14 cellular contexts compared by ENCODE assay signal in genomic region chr1:164443166-164443565, GRCh38.
DNase-seq lines count a peak whose midpoint lies in the region; ATAC-seq and TF ChIP-seq lines count a peak whose summit lies in the region.
"Had no signal": no experiment of that assay in that cellular context is flagged by ENCODE, and none has a peak within 500 bp of the region (broad histone marks: within the 10 kb centered on the region; RNA-seq: fewer than 3 reads in every experiment).

No MANE protein-coding gene starts in this region.

- TF ChIP-seq CTCF in cardiac fibroblast (IDR thresholded peaks at IDR 0.05; ENCODE audit: low read depth, low read length) (no peak), fibroblast of villous mesenchyme (IDR thresholded peaks at IDR 0.05; ENCODE audit: insufficient read depth, low read depth, low read length) (no peak)

- H3K4me3 ChIP-seq in cardiac fibroblast (replicated peaks in 1 of 2; ENCODE audit: low read depth in 2 of 2, low read length in 2 of 2) (no peak overlapping the region), fibroblast of villous mesenchyme (ENCODE audit: low read depth, low read length) (no peak overlapping the region)
- H3K4me3 ChIP-seq: BLaER1, GM23338 had no signal

- peak; percentile 5 for DNase-seq in NCI-H146 (lab: John Stamatoyannopoulos, UW)
- DNase-seq in NCI-H146 treated with DMSO at 0.1 percent for 48 hours (lab: John Stamatoyannopoulos, UW; ENCODE audit: unreplicated experiment) = no peak
- peak; percentile 21 to 43 for DNase-seq in cardiac fibroblast (ENCODE audit: low read depth in 2 of 2)
- peak; percentile 11 for DNase-seq in fibroblast of villous mesenchyme (ENCODE audit: low read depth)
- no peak for DNase-seq in Kasumi-1 (lab: John Stamatoyannopoulos, UW)
- no peak for DNase-seq in foreskin melanocyte
- DNase-seq: AML-193; Caco-2; CD8-positive, alpha-beta memory T cell; DND-41; H7 had no signal

- no peak for ATAC-seq in GM19455 (IDR thresholded peaks at IDR 0.05; ENCODE audit: unreplicated experiment)
- ATAC-seq: GM23338 had no signal

Comparison
In these comparisons a context has a peak if more than half of its experiments do, and no peak if none do; other contexts are left out.
1. DNase-seq: peak in NCI-H146 (single experiment), cardiac fibroblast (2 of 2) and fibroblast of villous mesenchyme (single experiment); none in NCI-H146 treated with DMSO at 0.1 percent for 48 hours (single experiment), Kasumi-1 (0 of 2) and foreskin melanocyte (single experiment).